In the genomic region with DNA sequence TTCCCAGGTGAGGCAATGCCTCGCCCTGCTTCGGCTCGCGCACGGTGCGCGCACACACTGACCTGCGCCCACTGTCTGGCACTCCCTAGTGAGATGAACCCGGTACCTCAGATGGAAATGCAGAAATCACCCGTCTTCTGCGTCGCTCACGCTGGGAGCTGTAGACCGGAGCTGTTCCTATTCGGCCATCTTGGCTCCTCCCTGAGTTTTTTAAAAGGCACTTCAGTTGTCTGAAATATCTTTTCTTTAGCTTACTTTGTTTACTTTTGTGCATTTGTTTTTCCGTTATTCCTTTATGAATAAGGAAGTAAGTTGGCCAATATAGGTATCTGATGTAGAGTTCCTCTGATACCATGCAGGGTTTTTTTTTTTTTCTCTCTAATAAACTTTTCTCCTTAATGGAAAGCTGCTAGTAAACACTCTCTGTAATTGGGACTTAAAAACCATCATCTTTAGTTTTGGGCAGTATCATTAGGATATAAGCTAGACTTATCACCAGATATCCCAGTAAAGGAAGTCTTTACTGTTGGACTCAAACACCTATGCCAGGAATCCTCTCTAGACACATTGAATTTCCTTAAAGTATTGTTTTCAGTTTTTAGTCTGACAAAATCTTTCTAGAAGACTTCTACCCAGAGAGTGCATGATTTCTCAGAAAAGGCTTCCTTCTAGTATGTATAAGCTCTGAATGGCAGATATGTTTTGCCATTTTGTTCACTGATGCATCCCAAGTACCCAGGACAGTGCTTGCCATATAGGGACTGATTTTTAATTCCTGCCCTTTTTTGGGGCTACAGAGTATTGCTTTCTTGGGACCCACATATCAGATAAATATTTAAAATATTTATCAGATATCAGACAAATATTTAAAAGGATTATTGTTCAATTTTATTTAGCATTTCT, we compare ENCODE assay signal across 8 cellular contexts. TPM values are rescaled to one million over a fixed set of nuclear protein-coding genes. Genes with fewer than 3 reads are reported as not detected.
DNase-seq lines count a peak whose midpoint lies in the region; ATAC-seq, FAIRE-seq and TF ChIP-seq lines count a peak whose summit lies in the region.

No MANE protein-coding gene starts in this region.

- no peaks in the 10 kb centered on the region for H4K20me1 ChIP-seq in DOHH2 (ENCODE audit: control insufficient read depth, insufficient read depth, low read depth, low read length)

- H3K4me3 ChIP-seq in DOHH2 (ENCODE audit: low read length): peak overlapping the region; percentile 60

- no peaks in the 10 kb centered on the region for H3K27me3 Mint-ChIP-seq in effector memory CD8-positive, alpha-beta T cell
- no peaks in the 10 kb centered on the region for H3K27me3 Mint-ChIP-seq in neural crest cell (ENCODE audit: low read depth)

- H3K4me3 Mint-ChIP-seq in effector memory CD8-positive, alpha-beta T cell: peak overlapping the region; percentile 84 to 86
- H3K4me3 Mint-ChIP-seq in neural crest cell: peak overlapping the region; percentile 86

- ATAC-seq in effector memory CD8-positive, alpha-beta T cell (replicated peaks): peak; percentile 51

- no peaks in the 10 kb centered on the region for H3F3A ChIP-seq in DOHH2 (ENCODE audit: control insufficient read depth, insufficient read depth)

- FAIRE-seq in urothelium cell line (lab: Jason Lieb, UNC): no peak

- H3K79me2 ChIP-seq in DOHH2 (ENCODE audit: control insufficient read depth, low read length): no peaks in the 10 kb centered on the region

- peak overlapping the region; percentile 58 for H3K4me2 ChIP-seq in DOHH2 (ENCODE audit: low read length)

- peaks cover 5 to 6% of the 10 kb centered on the region in 2 donors for H3K4me1 Mint-ChIP-seq in effector memory CD8-positive, alpha-beta T cell (ENCODE audit: low read depth in 2 of 2)
- peaks cover 6% of the 10 kb centered on the region for H3K4me1 Mint-ChIP-seq in neural crest cell

- H3K27ac ChIP-seq in DOHH2 (ENCODE audit: low read depth, low read length): no peak overlapping the region

- TF ChIP-seq CTCF in DOHH2 (IDR thresholded peaks at IDR 0.05; ENCODE audit: low read depth, low read length, poor library complexity, severe bottlenecking) (no peak), neural crest cell (conservative IDR thresholded peaks at IDR 0.05) (no peak)

- H3K36me3 ChIP-seq in DOHH2 (ENCODE audit: control insufficient read depth, low read length): peaks cover 27% of the 10 kb centered on the region

- H3K9me3 ChIP-seq in DOHH2 (ENCODE audit: control insufficient read depth, insufficient read depth, low read length): no peaks in the 10 kb centered on the region

- peak; percentile 6 for DNase-seq in NCI-H2227 treated with DMSO at 0.1 percent for 48 hours (lab: John Stamatoyannopoulos, UW)
- DNase-seq in effector memory CD8-positive, alpha-beta T cell: no peak
- no peak for DNase-seq in neural crest cell (ENCODE audit: low read depth, low spot score)
- no peak for DNase-seq in inferior parietal cortex (ENCODE audit: extremely low spot score)
- DNase-seq in ureter (ENCODE audit: low spot score): no peak
- no peak for DNase-seq in AG08395 (ENCODE audit: low spot score)
- no peak for DNase-seq in urothelium cell line (ENCODE audit: low spot score)

- no peaks in the 10 kb centered on the region for H3K9me3 Mint-ChIP-seq in effector memory CD8-positive, alpha-beta T cell
- H3K9me3 Mint-ChIP-seq in neural crest cell: no peaks in the 10 kb centered on the region

- H3K36me3 Mint-ChIP-seq in effector memory CD8-positive, alpha-beta T cell (ENCODE audit: insufficient read depth): peaks cover 3% of the 10 kb centered on the region
- peaks cover 7% of the 10 kb centered on the region for H3K36me3 Mint-ChIP-seq in neural crest cell (ENCODE audit: low read depth)

- H3K9me2 ChIP-seq in DOHH2 (replicated peaks; ENCODE audit: control insufficient read depth, low read length): no peaks in the 10 kb centered on the region

- peak overlapping the region; percentile 94 for H3K27ac Mint-ChIP-seq in effector memory CD8-positive, alpha-beta T cell
- H3K27ac Mint-ChIP-seq in neural crest cell (ENCODE audit: unreplicated experiment): peak overlapping the region; percentile 91

- peaks cover 3% of the 10 kb centered on the region; the same call in 1 of the 2 replicates for H3K4me1 ChIP-seq in DOHH2 (ENCODE audit: control insufficient read depth, low read length)

- H3K27me3 ChIP-seq in DOHH2 (ENCODE audit: control insufficient read depth, low read length): no peaks in the 10 kb centered on the region

RNA-seq across cellular contexts. Expression of a gene that starts 35.8 kb away (rescaled TPM):
- total RNA-seq in neural crest cell (2.2 and 2.4 TPM in 2 replicates), ureter (15.2 TPM)
